1 cellular context compared by ENCODE assay signal in the genomic region with DNA sequence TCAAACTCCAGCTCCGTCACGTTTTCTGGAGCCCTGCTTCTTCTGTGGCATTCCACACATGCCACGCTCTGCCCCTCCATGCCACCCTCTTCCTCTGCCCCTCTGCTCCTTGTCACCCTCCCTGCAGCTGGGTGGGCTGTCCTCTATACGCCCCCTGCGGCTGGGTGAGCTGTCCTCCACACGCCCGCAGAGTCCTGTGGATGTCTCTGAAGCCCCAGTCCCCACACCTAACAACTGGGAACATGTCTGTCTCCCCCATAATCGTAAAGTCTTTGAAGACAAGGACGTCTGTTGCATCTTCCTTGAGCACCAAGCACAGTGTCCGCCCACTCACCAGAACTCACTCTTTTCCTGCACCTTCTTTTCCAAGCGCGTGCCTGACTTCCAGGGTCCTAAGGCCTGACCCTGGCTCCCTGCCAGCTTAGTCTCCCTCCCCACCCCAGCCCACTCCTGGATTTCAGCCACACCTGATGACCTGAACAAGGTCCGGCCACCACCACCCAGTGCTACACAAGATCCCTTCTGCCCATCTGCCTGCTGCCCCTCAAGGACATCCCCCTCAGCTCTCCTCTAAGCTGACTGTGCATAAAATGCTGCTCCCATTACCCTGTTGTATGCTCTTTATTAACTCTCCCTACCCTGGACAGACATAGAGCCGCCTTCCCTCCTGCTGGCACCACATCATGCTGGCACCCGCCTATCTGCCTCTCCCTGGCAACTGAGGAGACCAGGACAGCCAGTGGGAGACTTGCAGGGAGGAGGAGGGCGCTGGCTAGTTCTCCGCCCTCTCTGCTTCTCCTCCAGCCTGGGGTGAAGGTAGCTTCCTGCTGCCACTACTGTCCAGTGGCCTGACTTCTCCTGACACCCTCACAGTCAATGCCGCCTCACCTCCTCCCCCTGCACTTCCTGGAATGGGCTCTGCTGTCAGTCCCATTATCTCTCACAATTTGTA.
A peak's percentile ranks its signal among the peaks of the same experiment; 100 is the strongest.
TF ChIP-seq lines count a peak whose summit lies in the region.

No MANE protein-coding gene starts in this region.

TF ChIP-seq in K562, 482 proteins besides CTCF, POLR2A, EP300 and RAD21 (continued from another document):
- peak in 1 of 2 experiments; percentile 19; a peak in 1 of 4 replicates for TF ChIP-seq RCOR1 (IDR thresholded peaks at IDR 0.05; ENCODE audit: borderline replicate concordance in 1 of 2, low read depth in 2 of 2, low read length in 2 of 2)
- TF ChIP-seq ZNF253 (CRISPR knock-in tag; conservative IDR thresholded peaks at IDR 0.05): 0 out of 2 replicates have a peak, but pooled peaks have one; percentile 10
- TF ChIP-seq, protein P1, sequence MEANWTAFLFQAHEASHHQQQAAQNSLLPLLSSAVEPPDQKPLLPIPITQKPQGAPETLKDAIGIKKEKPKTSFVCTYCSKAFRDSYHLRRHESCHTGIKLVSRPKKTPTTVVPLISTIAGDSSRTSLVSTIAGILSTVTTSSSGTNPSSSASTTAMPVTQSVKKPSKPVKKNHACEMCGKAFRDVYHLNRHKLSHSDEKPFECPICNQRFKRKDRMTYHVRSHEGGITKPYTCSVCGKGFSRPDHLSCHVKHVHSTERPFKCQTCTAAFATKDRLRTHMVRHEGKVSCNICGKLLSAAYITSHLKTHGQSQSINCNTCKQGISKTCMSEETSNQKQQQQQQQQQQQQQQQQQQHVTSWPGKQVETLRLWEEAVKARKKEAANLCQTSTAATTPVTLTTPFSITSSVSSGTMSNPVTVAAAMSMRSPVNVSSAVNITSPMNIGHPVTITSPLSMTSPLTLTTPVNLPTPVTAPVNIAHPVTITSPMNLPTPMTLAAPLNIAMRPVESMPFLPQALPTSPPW (CRISPR knock-in tag; IDR thresholded peaks at IDR 0.05): peak; percentile 43; the same call in 1 of the 2 replicates
- TF ChIP-seq, protein P2, sequence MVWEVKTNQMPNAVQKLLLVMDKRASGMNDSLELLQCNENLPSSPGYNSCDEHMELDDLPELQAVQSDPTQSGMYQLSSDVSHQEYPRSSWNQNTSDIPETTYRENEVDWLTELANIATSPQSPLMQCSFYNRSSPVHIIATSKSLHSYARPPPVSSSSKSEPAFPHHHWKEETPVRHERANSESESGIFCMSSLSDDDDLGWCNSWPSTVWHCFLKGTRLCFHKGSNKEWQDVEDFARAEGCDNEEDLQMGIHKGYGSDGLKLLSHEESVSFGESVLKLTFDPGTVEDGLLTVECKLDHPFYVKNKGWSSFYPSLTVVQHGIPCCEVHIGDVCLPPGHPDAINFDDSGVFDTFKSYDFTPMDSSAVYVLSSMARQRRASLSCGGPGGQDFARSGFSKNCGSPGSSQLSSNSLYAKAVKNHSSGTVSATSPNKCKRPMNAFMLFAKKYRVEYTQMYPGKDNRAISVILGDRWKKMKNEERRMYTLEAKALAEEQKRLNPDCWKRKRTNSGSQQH (CRISPR knock-in tag; IDR thresholded peaks at IDR 0.05): 0 out of 2 replicates have a peak, but pooled peaks have one; percentile 7
- 0 out of 2 replicates have a peak, but pooled peaks have one; percentile 4 for TF ChIP-seq RHOXF2B (CRISPR knock-in tag; conservative IDR thresholded peaks at IDR 0.05)
- TF ChIP-seq, protein P3, sequence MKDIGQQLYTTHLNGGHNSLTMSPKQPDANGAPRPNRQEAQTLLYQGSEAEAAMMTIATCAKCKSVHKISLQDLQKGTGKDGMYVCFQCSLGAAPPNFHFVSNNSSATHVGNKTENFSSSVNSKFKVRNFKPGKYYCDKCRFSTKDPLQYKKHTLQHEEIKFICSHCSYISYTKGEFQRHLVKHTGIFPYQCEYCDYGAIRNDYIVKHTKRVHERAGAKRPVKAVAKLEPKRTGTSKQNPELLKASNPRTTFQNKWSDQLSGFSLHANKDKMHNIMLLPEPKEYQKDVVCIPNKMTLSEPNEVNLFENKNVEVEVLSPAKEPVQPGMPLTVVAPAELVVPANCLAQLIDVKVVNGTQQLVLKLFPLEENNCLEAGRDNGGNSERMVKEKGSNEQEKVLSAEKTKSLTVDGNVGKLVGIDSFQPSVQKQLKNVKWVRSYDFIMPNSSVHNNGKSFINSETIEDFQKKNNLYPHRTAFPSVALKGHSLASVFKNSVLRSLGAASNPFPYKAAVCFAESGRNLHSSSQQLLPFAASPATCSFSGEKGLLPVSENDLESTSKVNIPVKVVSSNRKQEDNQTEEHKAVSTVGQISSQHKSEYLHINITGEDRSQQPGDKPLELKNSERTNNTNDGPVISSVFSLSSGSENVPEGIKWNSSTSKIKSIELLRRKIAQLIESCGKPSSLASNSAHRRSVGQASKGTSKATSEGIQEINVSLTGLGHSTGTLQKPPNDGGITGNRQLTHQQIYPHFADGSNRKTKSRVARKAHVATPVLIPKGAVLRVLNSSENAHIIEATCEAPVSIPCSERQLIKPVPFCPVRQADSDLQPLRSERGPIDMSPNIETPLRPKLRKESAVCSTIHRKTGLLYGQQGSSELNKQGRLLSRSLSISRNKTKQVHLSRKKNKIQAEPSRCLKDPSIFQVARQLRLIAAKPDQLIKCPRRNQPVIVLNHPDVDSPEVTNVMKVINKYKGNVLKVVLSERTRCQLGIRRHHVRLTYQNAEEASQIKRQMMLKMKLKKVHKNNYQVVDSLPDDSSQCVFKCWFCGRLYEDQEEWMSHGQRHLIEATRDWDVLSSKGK (CRISPR knock-in tag; IDR thresholded peaks at IDR 0.05): 0 out of 2 replicates have a peak, but pooled peaks have one; percentile 29
- peak; percentile 55 for TF ChIP-seq MAFG (tag; conservative IDR thresholded peaks at IDR 0.05)
- peak; percentile 82 for TF ChIP-seq C11orf30 (IDR thresholded peaks at IDR 0.05; ENCODE audit: low read depth)
- TF ChIP-seq, protein P4, sequence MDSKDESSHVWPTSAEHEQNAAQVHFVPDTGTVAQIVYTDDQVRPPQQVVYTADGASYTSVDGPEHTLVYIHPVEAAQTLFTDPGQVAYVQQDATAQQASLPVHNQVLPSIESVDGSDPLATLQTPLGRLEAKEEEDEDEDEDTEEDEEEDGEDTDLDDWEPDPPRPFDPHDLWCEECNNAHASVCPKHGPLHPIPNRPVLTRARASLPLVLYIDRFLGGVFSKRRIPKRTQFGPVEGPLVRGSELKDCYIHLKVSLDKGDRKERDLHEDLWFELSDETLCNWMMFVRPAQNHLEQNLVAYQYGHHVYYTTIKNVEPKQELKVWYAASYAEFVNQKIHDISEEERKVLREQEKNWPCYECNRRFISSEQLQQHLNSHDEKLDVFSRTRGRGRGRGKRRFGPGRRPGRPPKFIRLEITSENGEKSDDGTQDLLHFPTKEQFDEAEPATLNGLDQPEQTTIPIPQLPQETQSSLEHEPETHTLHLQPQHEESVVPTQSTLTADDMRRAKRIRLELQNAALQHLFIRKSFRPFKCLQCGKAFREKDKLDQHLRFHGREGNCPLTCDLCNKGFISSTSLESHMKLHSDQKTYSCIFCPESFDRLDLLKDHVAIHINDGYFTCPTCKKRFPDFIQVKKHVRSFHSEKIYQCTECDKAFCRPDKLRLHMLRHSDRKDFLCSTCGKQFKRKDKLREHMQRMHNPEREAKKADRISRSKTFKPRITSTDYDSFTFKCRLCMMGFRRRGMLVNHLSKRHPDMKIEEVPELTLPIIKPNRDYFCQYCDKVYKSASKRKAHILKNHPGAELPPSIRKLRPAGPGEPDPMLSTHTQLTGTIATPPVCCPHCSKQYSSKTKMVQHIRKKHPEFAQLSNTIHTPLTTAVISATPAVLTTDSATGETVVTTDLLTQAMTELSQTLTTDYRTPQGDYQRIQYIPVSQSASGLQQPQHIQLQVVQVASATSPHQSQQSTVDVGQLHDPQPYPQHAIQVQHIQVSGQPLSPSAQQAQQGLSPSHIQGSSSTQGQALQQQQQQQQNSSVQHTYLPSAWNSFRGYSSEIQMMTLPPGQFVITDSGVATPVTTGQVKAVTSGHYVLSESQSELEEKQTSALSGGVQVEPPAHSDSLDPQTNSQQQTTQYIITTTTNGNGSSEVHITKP (IDR thresholded peaks at IDR 0.05; ENCODE audit: partially characterized antibody): peak; percentile 68
- peak; percentile 3 for TF ChIP-seq RBM22 (IDR thresholded peaks at IDR 0.05; ENCODE audit: low read depth, low read length, poor library complexity, severe bottlenecking)
- TF ChIP-seq SUPT5H (IDR thresholded peaks at IDR 0.05): peak; percentile 68; the same call in 1 of the 2 replicates
- TF ChIP-seq MAFK (IDR thresholded peaks at IDR 0.05; ENCODE audit: low read length): 0 out of 2 replicates have a peak, but pooled peaks have one; percentile 12
- peak; percentile 57 for TF ChIP-seq POLR2B (IDR thresholded peaks at IDR 0.05; ENCODE audit: low read depth, partially characterized antibody)
- TF ChIP-seq, protein P5, sequence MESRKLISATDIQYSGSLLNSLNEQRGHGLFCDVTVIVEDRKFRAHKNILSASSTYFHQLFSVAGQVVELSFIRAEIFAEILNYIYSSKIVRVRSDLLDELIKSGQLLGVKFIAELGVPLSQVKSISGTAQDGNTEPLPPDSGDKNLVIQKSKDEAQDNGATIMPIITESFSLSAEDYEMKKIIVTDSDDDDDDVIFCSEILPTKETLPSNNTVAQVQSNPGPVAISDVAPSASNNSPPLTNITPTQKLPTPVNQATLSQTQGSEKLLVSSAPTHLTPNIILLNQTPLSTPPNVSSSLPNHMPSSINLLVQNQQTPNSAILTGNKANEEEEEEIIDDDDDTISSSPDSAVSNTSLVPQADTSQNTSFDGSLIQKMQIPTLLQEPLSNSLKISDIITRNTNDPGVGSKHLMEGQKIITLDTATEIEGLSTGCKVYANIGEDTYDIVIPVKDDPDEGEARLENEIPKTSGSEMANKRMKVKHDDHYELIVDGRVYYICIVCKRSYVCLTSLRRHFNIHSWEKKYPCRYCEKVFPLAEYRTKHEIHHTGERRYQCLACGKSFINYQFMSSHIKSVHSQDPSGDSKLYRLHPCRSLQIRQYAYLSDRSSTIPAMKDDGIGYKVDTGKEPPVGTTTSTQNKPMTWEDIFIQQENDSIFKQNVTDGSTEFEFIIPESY (CRISPR knock-in tag; IDR thresholded peaks at IDR 0.05): peak; percentile 73; the same call in 1 of the 2 replicates
- TF ChIP-seq, protein P6, sequence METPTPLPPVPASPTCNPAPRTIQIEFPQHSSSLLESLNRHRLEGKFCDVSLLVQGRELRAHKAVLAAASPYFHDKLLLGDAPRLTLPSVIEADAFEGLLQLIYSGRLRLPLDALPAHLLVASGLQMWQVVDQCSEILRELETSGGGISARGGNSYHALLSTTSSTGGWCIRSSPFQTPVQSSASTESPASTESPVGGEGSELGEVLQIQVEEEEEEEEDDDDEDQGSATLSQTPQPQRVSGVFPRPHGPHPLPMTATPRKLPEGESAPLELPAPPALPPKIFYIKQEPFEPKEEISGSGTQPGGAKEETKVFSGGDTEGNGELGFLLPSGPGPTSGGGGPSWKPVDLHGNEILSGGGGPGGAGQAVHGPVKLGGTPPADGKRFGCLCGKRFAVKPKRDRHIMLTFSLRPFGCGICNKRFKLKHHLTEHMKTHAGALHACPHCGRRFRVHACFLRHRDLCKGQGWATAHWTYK (CRISPR knock-in tag; IDR thresholded peaks at IDR 0.05): 0 out of 2 replicates have a peak, but pooled peaks have one; percentile 24
- TF ChIP-seq ZNF717 (CRISPR knock-in tag; IDR thresholded peaks at IDR 0.05): no peak
- TF ChIP-seq, protein P7, sequence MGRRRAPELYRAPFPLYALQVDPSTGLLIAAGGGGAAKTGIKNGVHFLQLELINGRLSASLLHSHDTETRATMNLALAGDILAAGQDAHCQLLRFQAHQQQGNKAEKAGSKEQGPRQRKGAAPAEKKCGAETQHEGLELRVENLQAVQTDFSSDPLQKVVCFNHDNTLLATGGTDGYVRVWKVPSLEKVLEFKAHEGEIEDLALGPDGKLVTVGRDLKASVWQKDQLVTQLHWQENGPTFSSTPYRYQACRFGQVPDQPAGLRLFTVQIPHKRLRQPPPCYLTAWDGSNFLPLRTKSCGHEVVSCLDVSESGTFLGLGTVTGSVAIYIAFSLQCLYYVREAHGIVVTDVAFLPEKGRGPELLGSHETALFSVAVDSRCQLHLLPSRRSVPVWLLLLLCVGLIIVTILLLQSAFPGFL (CRISPR knock-in tag; IDR thresholded peaks at IDR 0.05): no peak
- TF ChIP-seq CBX1 (IDR thresholded peaks at IDR 0.05; ENCODE audit: low read depth): 0 out of 2 replicates have a peak, but pooled peaks have one; percentile 27
- TF ChIP-seq TEAD4 (IDR thresholded peaks at IDR 0.05; ENCODE audit: low read length): peak; percentile 15; the same call in 1 of the 2 replicates
- TF ChIP-seq TEAD4 (CRISPR knock-in tag; IDR thresholded peaks at IDR 0.05; ENCODE audit: borderline replicate concordance): no peak
- TF ChIP-seq SPI1 (IDR thresholded peaks at IDR 0.05; ENCODE audit: borderline replicate concordance, low read depth, low read length): peak; percentile 51; the same call in 1 of the 2 replicates
- peak; percentile 86 for TF ChIP-seq ZNF316 (IDR thresholded peaks at IDR 0.05)
- TF ChIP-seq POLR2G (IDR thresholded peaks at IDR 0.05; ENCODE audit: low read depth, low read length): peak; percentile 50
- TF ChIP-seq MAFF (IDR thresholded peaks at IDR 0.05; ENCODE audit: low read length): peak; percentile 12; the same call in 1 of the 2 replicates
- no peak; the same call in 1 of the 2 replicates for TF ChIP-seq POLR2AphosphoS5 (IDR thresholded peaks at IDR 0.05; ENCODE audit: control insufficient read depth, insufficient read depth, low read depth, low read length)
- TF ChIP-seq NR2C1 (IDR thresholded peaks at IDR 0.05): no peak
- no peak for TF ChIP-seq NR2C1 (tag; IDR thresholded peaks at IDR 0.05)
- TF ChIP-seq EGR1 (conservative IDR thresholded peaks at IDR 0.05): peak; percentile 39; the same call in 1 of the 2 replicates
- TF ChIP-seq CTBP1 (IDR thresholded peaks at IDR 0.05; ENCODE audit: borderline replicate concordance): 0 out of 2 replicates have a peak, but pooled peaks have one; percentile 35
- no peak for TF ChIP-seq ZNF165 (CRISPR knock-in tag; IDR thresholded peaks at IDR 0.05; ENCODE audit: borderline replicate concordance)
- TF ChIP-seq CBFB (CRISPR knock-in tag; IDR thresholded peaks at IDR 0.05): no peak
- 0 out of 2 replicates have a peak, but pooled peaks have one; percentile 39 for TF ChIP-seq NFIX (CRISPR knock-in tag; IDR thresholded peaks at IDR 0.05; ENCODE audit: low read depth)
- peak; percentile 60 for TF ChIP-seq MEIS2 (IDR thresholded peaks at IDR 0.05; ENCODE audit: partially characterized antibody)
- TF ChIP-seq SMC3 (conservative IDR thresholded peaks at IDR 0.05; ENCODE audit: insufficient read depth, low read depth, low read length): no peak
- TF ChIP-seq ARID1B (IDR thresholded peaks at IDR 0.05): 0 out of 2 replicates have a peak, but pooled peaks have one; percentile 25
- TF ChIP-seq, protein P8, sequence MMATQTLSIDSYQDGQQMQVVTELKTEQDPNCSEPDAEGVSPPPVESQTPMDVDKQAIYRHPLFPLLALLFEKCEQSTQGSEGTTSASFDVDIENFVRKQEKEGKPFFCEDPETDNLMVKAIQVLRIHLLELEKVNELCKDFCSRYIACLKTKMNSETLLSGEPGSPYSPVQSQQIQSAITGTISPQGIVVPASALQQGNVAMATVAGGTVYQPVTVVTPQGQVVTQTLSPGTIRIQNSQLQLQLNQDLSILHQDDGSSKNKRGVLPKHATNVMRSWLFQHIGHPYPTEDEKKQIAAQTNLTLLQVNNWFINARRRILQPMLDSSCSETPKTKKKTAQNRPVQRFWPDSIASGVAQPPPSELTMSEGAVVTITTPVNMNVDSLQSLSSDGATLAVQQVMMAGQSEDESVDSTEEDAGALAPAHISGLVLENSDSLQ (IDR thresholded peaks at IDR 0.05): peak; percentile 77
- peak; percentile 95 for TF ChIP-seq NFIC (IDR thresholded peaks at IDR 0.05)
